Comparison of ENCODE assay signal across 8 cellular contexts in the genomic region with DNA sequence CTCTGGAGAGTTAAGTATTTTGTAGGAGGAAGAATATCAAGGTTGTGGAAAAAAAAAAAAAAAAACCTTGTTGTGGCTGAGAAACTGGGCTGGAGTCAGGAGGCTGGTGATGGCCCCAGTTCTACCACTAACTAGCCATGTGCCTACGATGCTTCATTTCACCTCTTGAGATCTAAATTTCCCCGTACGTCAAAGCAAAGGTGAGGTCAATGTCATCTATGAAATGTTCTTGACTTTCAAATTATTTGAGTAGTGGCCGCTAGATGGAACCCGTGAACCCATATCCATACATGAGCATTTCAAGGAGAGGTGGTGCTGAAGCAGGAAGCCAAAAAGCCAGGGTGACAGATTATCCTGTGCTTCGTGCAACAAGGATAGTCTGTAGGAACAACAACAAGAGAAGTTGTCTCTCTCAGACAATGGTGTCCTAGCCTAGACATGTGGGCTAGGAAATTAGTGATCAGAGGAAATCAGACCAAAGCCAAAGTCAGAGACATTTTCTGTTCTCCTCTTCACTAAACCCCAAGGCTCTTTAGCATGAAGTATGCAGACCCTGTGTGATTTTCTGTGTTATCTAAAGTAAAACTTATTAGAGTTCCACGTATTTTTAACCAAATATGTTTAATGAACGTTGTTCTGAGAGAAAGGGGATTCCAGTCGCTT.
A peak's percentile ranks its signal among the peaks of the same experiment; 100 is the strongest.
DNase-seq lines count a peak whose midpoint lies in the region; ATAC-seq, FAIRE-seq and TF ChIP-seq lines count a peak whose summit lies in the region.

No MANE protein-coding gene starts in this region.

- 0 out of 2 replicates have a peak overlapping the region, but pooled peaks have one; percentile 5 for H2AFZ ChIP-seq in GM23338
- no peak overlapping the region for H2AFZ ChIP-seq in K562 (ENCODE audit: low read depth, low read length)

- H3K36me3 ChIP-seq in GM23338 (ENCODE audit: insufficient read depth), result no peaks in the 10 kb centered on the region
- no peaks in the 10 kb centered on the region for H3K36me3 ChIP-seq in K562 (ENCODE audit: control insufficient read depth, insufficient read depth, low read length)

- no TSS peak for BruUV-seq in K562 (replicated peaks; lab: Mats Ljungman, UMichigan)

- intact Hi-C loops in K562 (cut with micrococcal nuclease), result loop anchor here (10.0 kb wide), 1 partner anchor 481 kb away; no protein-coding TSS in a partner anchor

- H3K27me3 ChIP-seq in GM23338 (ENCODE audit: insufficient read depth), result no peaks in the 10 kb centered on the region
- H3K27me3 ChIP-seq in K562 (ENCODE audit: control insufficient read depth in 2 of 2, insufficient read depth in 2 of 2, low read length in 2 of 2), result peaks cover 3 to 4% of the 10 kb centered on the region in 2 experiments; a peak in 3 of 5 replicates

- H3K4me3 ChIP-seq in GM23338 (no peak overlapping the region), K562 (no peak overlapping the region)

- H3K36me3 Mint-ChIP-seq in GM23338 (ENCODE audit: low read depth), result no peaks in the 10 kb centered on the region

- peaks cover 4% of the 10 kb centered on the region for H3K27me3 Mint-ChIP-seq in GM23338 (ENCODE audit: insufficient read depth, low read depth, poor library complexity)

- peak; percentile 86 for ATAC-seq in GM23338
- peak; percentile 64 for ATAC-seq in K562

- TF ChIP-seq CTCF in GM23338 (conservative IDR thresholded peaks at IDR 0.05; ENCODE audit: low read depth in 2 of 2) (peak; percentile 71 to 77), K562 (IDR thresholded peaks at IDR 0.05 in 2 of 3, conservative IDR thresholded peaks at IDR 0.05 in 1 of 3; ENCODE audit: insufficient read depth in 2 of 3, low read depth in 1 of 3, low read length in 3 of 3) (peak; percentile 29 to 65 (median 59); a peak in 5 of 6 replicates)

- H3K4me3 Mint-ChIP-seq in GM23338, result no peak overlapping the region

- H4K20me1 ChIP-seq in GM23338 (replicated peaks; ENCODE audit: insufficient read depth), result no peaks in the 10 kb centered on the region; the same call in 1 of the 2 replicates
- H4K20me1 ChIP-seq in K562 (replicated peaks; ENCODE audit: control insufficient read depth, insufficient read depth, low read length), result no peaks in the 10 kb centered on the region

- TF ChIP-seq EP300 in K562 (IDR thresholded peaks at IDR 0.05; ENCODE audit: low read length), result no peak

- CTCF ChIA-PET in K562 (lab: Yijun Ruan, JAX; ENCODE audit: low intra/inter-chr PET ratio), result interaction anchor here (0.6 to 2.7 kb wide), 4 partner anchors 203 to 726 kb away, joined by 3 to 14 read pairs (median 5); no protein-coding TSS in a partner anchor

- in situ Hi-C loops in K562 (cut with MboI), result loop anchor here (25.0 kb wide), 2 partner anchors 783 to 1158 kb away; partner anchors contain the start of gene CDKN1B

- no peaks in the 10 kb centered on the region for H3K9me3 Mint-ChIP-seq in GM23338

- H3K9me2 ChIP-seq in GM23338 (ENCODE audit: insufficient read depth), result no peaks in the 10 kb centered on the region

- H3K27ac ChIP-seq in GM23338 (ENCODE audit: low read depth), result no peak overlapping the region
- H3K27ac ChIP-seq in K562 (ENCODE audit: extremely low read depth, low read depth, low read length), result no peak overlapping the region

- POLR2A ChIA-PET in K562 (lab: Yijun Ruan, JAX), result no interaction called here

- H3K9me3 ChIP-seq in K562 (replicated peaks; ENCODE audit: control insufficient read depth, insufficient read depth, low read depth, low read length), result no peaks in the 10 kb centered on the region

- peak; percentile 75 for FAIRE-seq in K562 (lab: Jason Lieb, UNC)

- TF ChIP-seq RAD21 in K562 (CRISPR knock-in tag; conservative IDR thresholded peaks at IDR 0.05 in 1 of 2, IDR thresholded peaks at IDR 0.05 in 1 of 2), result peak; percentile 24 to 52; a peak in 3 of 4 replicates

- H3K79me2 ChIP-seq in GM23338 (replicated peaks; ENCODE audit: insufficient read depth), result no peaks in the 10 kb centered on the region
- H3K79me2 ChIP-seq in K562 (ENCODE audit: control insufficient read depth, insufficient read depth, low read length), result no peaks in the 10 kb centered on the region

- H3K9me1 ChIP-seq in K562 (ENCODE audit: control insufficient read depth, insufficient read depth, low read length), result no peaks in the 10 kb centered on the region

- peaks cover 10% of the 10 kb centered on the region; the same call in 2 of the 3 replicates for H3K4me1 Mint-ChIP-seq in GM23338

- no peak for TF ChIP-seq POLR2A in K562 (conservative IDR thresholded peaks at IDR 0.05)

- no peak overlapping the region for H3K27ac Mint-ChIP-seq in GM23338

- H3K4me2 ChIP-seq in GM23338, result no peak overlapping the region
- H3K4me2 ChIP-seq in K562 (ENCODE audit: insufficient read depth, low read length), result no peak overlapping the region

- H3K9ac ChIP-seq in K562 (ENCODE audit: insufficient read depth in 1 of 2, low read depth in 2 of 2, low read length in 2 of 2), result no peak overlapping the region

- DNase-seq in GM03348 (ENCODE audit: low spot score) (peak; percentile 83), GM23338 (ENCODE audit: low spot score) (peak; percentile 88), MV-4-11 (lab: John Stamatoyannopoulos, UW) (peak; percentile 44), SIG-M5 (lab: John Stamatoyannopoulos, UW) (peak; percentile 42), K562 (ENCODE audit: extremely low read depth in 1 of 4, low spot score in 3 of 4) (peak; percentile 34 to 54 (median 48)), iPS-NIHi11 (ENCODE audit: low spot score) (peak; percentile 86)
- DNase-seq in stimulated activated CD4-positive, alpha-beta T cell treated with anti-CD3 and anti-CD28 coated beads, Interleukin-2, amount 100 ng/mL, for 4 hours (ENCODE audit: low read depth), result peak; percentile 42
- DNase-seq in activated effector memory CD4-positive, alpha-beta T cell treated with anti-CD3 and anti-CD28 coated beads, Interleukin-2, amount 50 U/mL, for 16 hours, result no peak

- no peaks in the 10 kb centered on the region for H3F3A ChIP-seq in GM23338 (replicated peaks; ENCODE audit: low read depth)

- under 1% methylated on average over 9 of the region's 9 CpGs for WGBS in K562 (ENCODE audit: insufficient coverage, low coverage, missing lambda C conversion rate)

- H3K4me1 ChIP-seq in GM23338 (ENCODE audit: insufficient read depth) (no peaks in the 10 kb centered on the region), K562 (replicated peaks in 1 of 2; ENCODE audit: control insufficient read depth in 2 of 2, insufficient read depth in 2 of 2, low read length in 2 of 2) (no peaks in the 10 kb centered on the region)

TF ChIP-seq in GM23338, 12 proteins besides CTCF, POLR2A, EP300 and RAD21 (continues in another document):
- TF ChIP-seq EZH2 (IDR thresholded peaks at IDR 0.05; ENCODE audit: low read depth, unreplicated experiment) (no peak), CREB1 (CRISPR knock-in tag; IDR thresholded peaks at IDR 0.05; ENCODE audit: low read depth) (no peak), ZNF331 (CRISPR knock-in tag; IDR thresholded peaks at IDR 0.05; ENCODE audit: low read depth) (no peak), ZNF114 (CRISPR knock-in tag; IDR thresholded peaks at IDR 0.05) (no peak)

TF ChIP-seq in K562, 482 proteins besides CTCF, POLR2A, EP300 and RAD21:
- TF ChIP-seq, protein P1, sequence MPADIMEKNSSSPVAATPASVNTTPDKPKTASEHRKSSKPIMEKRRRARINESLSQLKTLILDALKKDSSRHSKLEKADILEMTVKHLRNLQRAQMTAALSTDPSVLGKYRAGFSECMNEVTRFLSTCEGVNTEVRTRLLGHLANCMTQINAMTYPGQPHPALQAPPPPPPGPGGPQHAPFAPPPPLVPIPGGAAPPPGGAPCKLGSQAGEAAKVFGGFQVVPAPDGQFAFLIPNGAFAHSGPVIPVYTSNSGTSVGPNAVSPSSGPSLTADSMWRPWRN (IDR thresholded peaks at IDR 0.05; ENCODE audit: low read depth), result no peak
- TF ChIP-seq ESRRA (IDR thresholded peaks at IDR 0.05; ENCODE audit: borderline replicate concordance, low read depth) (peak; percentile 44), SMC3 (conservative IDR thresholded peaks at IDR 0.05; ENCODE audit: insufficient read depth, low read depth, low read length) (peak; percentile 40; the same call in 1 of the 2 replicates)
TF ChIP-seq in K562: peak in this region for 2.
